Comparison of ENCODE assay signal across 20 cellular contexts in genomic region chr2:119265693-119266066, GRCh38.
"Had no signal": no experiment of that assay in that cellular context is flagged by ENCODE, and none has a peak within 500 bp of the region (broad histone marks: within the 10 kb centered on the region; RNA-seq: fewer than 3 reads in every experiment).

No MANE protein-coding gene starts in this region.

- H3K36me3 ChIP-seq: colonic mucosa, lower lobe of right lung, ovary, upper lobe of left lung had no signal

- H3K4me3 Mint-ChIP-seq: immature natural killer cell; mesothelial cell of epicardium; naive B cell; natural killer cell treated with Interleukin-12 subunit alpha and Interleukin-12 subunit beta and Interleukin-15 and Interleukin-18, amount 100 ng/mL, for 72 hours; neural crest cell; stimulated activated memory B cell treated with anti-CD40 and anti-IgM and Interleukin-4, amounts not matched to agents 10 μg/mL and 1 μg/mL and 100 μg/mL, for 72 hours had no signal

- H3K27me3 ChIP-seq: colonic mucosa, esophagus squamous epithelium, ovary, spleen, tibial nerve, upper lobe of left lung had no signal

- FAIRE-seq: endometrium had no signal

- H3K4me1 ChIP-seq: colonic mucosa, esophagus squamous epithelium, lower lobe of right lung, tibial nerve, upper lobe of left lung had no signal

- DNase-seq: effector memory CD4-positive, alpha-beta T cell; esophagus squamous epithelium; foreskin melanocyte; lower lobe of right lung; naive B cell; spleen had no signal

- H3K4me3 ChIP-seq: colonic mucosa, esophagus squamous epithelium, lower lobe of right lung, mucosa of descending colon, ovary, psoas muscle, skin epidermis, spleen, thoracic aorta, tibial nerve, upper lobe of left lung had no signal

- H3K4me1 Mint-ChIP-seq: immature natural killer cell; mesothelial cell of epicardium; naive B cell; neural crest cell; stimulated activated memory B cell treated with anti-CD40 and anti-IgM and Interleukin-4, amounts not matched to agents 10 μg/mL and 1 μg/mL and 100 μg/mL, for 72 hours had no signal

- H3K27me3 Mint-ChIP-seq: stimulated activated memory B cell treated with anti-CD40 and anti-IgM and Interleukin-4, amounts not matched to agents 10 μg/mL and 1 μg/mL and 100 μg/mL, for 72 hours had no signal

- H3K27ac Mint-ChIP-seq: immature natural killer cell; mesothelial cell of epicardium; naive B cell; natural killer cell treated with Interleukin-12 subunit alpha and Interleukin-12 subunit beta and Interleukin-15 and Interleukin-18, amount 100 ng/mL, for 72 hours; stimulated activated memory B cell treated with anti-CD40 and anti-IgM and Interleukin-4, amounts not matched to agents 10 μg/mL and 1 μg/mL and 100 μg/mL, for 72 hours had no signal

- H3K36me3 Mint-ChIP-seq: mesothelial cell of epicardium; naive B cell; natural killer cell treated with Interleukin-12 subunit alpha and Interleukin-12 subunit beta and Interleukin-15 and Interleukin-18, amount 100 ng/mL, for 72 hours had no signal

- H3K9me3 ChIP-seq: colonic mucosa, lower lobe of right lung, ovary, thoracic aorta, upper lobe of left lung had no signal

- H3K27ac ChIP-seq: colonic mucosa, esophagus squamous epithelium, lower lobe of right lung, ovary, psoas muscle, skin epidermis, spleen, thoracic aorta, tibial nerve, upper lobe of left lung had no signal

- H3K9me3 Mint-ChIP-seq: immature natural killer cell; natural killer cell treated with Interleukin-12 subunit alpha and Interleukin-12 subunit beta and Interleukin-15 and Interleukin-18, amount 100 ng/mL, for 72 hours; neural crest cell; stimulated activated memory B cell treated with anti-CD40 and anti-IgM and Interleukin-4, amounts not matched to agents 10 μg/mL and 1 μg/mL and 100 μg/mL, for 72 hours had no signal
